1 cellular context compared by ENCODE assay signal in the genomic region with DNA sequence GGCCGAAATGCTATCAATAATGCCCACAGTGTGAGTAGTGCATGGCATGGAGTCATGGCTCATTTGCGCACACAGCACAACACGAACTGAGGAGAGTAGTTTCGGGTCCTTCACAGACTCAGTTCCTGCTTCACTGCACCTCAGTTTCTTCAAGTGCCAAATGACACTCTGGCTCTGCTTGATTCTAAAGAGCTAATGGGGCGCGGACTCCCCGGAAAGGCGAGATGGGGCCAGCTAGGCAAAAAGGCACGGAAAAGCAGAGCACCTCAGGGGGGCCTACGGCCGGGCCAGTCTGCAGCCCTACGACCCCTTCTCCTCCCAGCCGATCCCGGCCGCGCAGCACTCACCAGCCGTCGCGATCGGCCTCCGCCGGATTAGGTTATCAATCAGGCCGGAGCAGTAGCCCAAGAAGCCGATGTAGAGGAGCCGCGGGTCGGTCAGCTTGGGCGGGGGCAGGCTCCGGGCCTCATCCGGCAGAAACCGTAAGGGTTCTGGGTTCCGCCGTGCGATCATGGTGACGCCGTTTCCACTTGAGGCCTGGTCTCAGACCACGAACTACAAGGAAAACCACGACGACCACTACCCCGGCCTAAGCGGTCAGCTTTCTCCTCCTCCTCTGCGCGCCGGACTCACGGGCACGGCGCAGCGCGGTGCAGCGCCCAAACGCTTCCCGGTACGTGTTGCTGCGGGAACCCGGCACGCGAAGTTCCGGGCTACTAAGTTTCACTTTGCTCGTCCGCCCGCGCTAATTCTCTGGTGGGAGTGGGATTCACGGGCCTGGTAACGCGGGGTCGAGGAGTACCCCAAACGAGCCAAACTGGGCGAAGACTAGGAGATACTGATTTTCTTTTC.
TF ChIP-seq lines count a peak whose summit lies in the region.

A gene (minus strand): TSS at position 631 of the 852 bp plus-strand sequence. CDS start 118 bp downstream, at position 513.

TF ChIP-seq in HepG2, 621 proteins besides CTCF, POLR2A, EP300 and RAD21 (continued from another document):
- TF ChIP-seq, protein P1, sequence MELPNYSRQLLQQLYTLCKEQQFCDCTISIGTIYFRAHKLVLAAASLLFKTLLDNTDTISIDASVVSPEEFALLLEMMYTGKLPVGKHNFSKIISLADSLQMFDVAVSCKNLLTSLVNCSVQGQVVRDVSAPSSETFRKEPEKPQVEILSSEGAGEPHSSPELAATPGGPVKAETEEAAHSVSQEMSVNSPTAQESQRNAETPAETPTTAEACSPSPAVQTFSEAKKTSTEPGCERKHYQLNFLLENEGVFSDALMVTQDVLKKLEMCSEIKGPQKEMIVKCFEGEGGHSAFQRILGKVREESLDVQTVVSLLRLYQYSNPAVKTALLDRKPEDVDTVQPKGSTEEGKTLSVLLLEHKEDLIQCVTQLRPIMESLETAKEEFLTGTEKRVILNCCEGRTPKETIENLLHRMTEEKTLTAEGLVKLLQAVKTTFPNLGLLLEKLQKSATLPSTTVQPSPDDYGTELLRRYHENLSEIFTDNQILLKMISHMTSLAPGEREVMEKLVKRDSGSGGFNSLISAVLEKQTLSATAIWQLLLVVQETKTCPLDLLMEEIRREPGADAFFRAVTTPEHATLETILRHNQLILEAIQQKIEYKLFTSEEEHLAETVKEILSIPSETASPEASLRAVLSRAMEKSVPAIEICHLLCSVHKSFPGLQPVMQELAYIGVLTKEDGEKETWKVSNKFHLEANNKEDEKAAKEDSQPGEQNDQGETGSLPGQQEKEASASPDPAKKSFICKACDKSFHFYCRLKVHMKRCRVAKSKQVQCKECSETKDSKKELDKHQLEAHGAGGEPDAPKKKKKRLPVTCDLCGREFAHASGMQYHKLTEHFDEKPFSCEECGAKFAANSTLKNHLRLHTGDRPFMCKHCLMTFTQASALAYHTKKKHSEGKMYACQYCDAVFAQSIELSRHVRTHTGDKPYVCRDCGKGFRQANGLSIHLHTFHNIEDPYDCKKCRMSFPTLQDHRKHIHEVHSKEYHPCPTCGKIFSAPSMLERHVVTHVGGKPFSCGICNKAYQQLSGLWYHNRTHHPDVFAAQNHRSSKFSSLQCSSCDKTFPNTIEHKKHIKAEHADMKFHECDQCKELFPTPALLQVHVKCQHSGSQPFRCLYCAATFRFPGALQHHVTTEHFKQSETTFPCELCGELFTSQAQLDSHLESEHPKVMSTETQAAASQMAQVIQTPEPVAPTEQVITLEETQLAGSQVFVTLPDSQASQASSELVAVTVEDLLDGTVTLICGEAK (IDR thresholded peaks at IDR 0.05) = peak; percentile 44
- TF ChIP-seq, protein P1 (CRISPR knock-in tag; IDR thresholded peaks at IDR 0.05) = peak; percentile 94
- TF ChIP-seq DMAP1 (CRISPR knock-in tag; IDR thresholded peaks at IDR 0.05) = peak; percentile 91
- TF ChIP-seq, protein P2, sequence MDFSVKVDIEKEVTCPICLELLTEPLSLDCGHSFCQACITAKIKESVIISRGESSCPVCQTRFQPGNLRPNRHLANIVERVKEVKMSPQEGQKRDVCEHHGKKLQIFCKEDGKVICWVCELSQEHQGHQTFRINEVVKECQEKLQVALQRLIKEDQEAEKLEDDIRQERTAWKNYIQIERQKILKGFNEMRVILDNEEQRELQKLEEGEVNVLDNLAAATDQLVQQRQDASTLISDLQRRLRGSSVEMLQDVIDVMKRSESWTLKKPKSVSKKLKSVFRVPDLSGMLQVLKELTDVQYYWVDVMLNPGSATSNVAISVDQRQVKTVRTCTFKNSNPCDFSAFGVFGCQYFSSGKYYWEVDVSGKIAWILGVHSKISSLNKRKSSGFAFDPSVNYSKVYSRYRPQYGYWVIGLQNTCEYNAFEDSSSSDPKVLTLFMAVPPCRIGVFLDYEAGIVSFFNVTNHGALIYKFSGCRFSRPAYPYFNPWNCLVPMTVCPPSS (IDR thresholded peaks at IDR 0.05) = no peak
- TF ChIP-seq HOXA7 (CRISPR knock-in tag; IDR thresholded peaks at IDR 0.05) = no peak
- TF ChIP-seq RFXAP (CRISPR knock-in tag; IDR thresholded peaks at IDR 0.05; ENCODE audit: borderline replicate concordance) = peak; percentile 97
- peak; percentile 53; the same call in 1 of the 2 replicates for TF ChIP-seq GZF1 (CRISPR knock-in tag; IDR thresholded peaks at IDR 0.05)
- TF ChIP-seq NONO (IDR thresholded peaks at IDR 0.05) = no peak
- peak; percentile 97 for TF ChIP-seq NONO (CRISPR knock-in tag; conservative IDR thresholded peaks at IDR 0.05)
- TF ChIP-seq, protein P3, sequence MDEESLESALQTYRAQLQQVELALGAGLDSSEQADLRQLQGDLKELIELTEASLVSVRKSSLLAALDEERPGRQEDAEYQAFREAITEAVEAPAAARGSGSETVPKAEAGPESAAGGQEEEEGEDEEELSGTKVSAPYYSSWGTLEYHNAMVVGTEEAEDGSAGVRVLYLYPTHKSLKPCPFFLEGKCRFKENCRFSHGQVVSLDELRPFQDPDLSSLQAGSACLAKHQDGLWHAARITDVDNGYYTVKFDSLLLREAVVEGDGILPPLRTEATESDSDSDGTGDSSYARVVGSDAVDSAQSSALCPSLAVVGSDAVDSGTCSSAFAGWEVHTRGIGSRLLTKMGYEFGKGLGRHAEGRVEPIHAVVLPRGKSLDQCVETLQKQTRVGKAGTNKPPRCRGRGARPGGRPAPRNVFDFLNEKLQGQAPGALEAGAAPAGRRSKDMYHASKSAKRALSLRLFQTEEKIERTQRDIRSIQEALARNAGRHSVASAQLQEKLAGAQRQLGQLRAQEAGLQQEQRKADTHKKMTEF (CRISPR knock-in tag; IDR thresholded peaks at IDR 0.05) = peak; percentile 89
- peak; percentile 18; the same call in 1 of the 2 replicates for TF ChIP-seq TBX3 (IDR thresholded peaks at IDR 0.05; ENCODE audit: borderline replicate concordance)
- TF ChIP-seq PHB2 (IDR thresholded peaks at IDR 0.05; ENCODE audit: partially characterized antibody) = no peak
- TF ChIP-seq PHF8 (CRISPR knock-in tag; IDR thresholded peaks at IDR 0.05) = peak; percentile 97
- no peak for TF ChIP-seq ZNF674 (CRISPR knock-in tag; IDR thresholded peaks at IDR 0.05; ENCODE audit: low read depth)
- TF ChIP-seq, protein P4, sequence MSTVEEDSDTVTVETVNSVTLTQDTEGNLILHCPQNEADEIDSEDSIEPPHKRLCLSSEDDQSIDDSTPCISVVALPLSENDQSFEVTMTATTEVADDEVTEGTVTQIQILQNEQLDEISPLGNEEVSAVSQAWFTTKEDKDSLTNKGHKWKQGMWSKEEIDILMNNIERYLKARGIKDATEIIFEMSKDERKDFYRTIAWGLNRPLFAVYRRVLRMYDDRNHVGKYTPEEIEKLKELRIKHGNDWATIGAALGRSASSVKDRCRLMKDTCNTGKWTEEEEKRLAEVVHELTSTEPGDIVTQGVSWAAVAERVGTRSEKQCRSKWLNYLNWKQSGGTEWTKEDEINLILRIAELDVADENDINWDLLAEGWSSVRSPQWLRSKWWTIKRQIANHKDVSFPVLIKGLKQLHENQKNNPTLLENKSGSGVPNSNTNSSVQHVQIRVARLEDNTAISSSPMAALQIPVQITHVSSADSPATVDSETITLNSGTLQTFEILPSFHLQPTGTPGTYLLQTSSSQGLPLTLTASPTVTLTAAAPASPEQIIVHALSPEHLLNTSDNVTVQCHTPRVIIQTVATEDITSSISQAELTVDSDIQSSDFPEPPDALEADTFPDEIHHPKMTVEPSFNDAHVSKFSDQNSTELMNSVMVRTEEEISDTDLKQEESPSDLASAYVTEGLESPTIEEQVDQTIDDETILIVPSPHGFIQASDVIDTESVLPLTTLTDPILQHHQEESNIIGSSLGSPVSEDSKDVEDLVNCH (CRISPR knock-in tag; IDR thresholded peaks at IDR 0.05) = 0 out of 2 replicates have a peak, but pooled peaks have one; percentile 65
- TF ChIP-seq, protein P5, sequence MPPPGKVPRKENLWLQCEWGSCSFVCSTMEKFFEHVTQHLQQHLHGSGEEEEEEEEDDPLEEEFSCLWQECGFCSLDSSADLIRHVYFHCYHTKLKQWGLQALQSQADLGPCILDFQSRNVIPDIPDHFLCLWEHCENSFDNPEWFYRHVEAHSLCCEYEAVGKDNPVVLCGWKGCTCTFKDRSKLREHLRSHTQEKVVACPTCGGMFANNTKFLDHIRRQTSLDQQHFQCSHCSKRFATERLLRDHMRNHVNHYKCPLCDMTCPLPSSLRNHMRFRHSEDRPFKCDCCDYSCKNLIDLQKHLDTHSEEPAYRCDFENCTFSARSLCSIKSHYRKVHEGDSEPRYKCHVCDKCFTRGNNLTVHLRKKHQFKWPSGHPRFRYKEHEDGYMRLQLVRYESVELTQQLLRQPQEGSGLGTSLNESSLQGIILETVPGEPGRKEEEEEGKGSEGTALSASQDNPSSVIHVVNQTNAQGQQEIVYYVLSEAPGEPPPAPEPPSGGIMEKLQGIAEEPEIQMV (CRISPR knock-in tag; IDR thresholded peaks at IDR 0.05; ENCODE audit: low read depth) = peak; percentile 68; the same call in 1 of the 2 replicates
- no peak for TF ChIP-seq ZSCAN20 (CRISPR knock-in tag; IDR thresholded peaks at IDR 0.05; ENCODE audit: borderline replicate concordance)
- no peak for TF ChIP-seq HDAC6 (IDR thresholded peaks at IDR 0.05; ENCODE audit: low read depth, low read length)
- TF ChIP-seq, protein P6, sequence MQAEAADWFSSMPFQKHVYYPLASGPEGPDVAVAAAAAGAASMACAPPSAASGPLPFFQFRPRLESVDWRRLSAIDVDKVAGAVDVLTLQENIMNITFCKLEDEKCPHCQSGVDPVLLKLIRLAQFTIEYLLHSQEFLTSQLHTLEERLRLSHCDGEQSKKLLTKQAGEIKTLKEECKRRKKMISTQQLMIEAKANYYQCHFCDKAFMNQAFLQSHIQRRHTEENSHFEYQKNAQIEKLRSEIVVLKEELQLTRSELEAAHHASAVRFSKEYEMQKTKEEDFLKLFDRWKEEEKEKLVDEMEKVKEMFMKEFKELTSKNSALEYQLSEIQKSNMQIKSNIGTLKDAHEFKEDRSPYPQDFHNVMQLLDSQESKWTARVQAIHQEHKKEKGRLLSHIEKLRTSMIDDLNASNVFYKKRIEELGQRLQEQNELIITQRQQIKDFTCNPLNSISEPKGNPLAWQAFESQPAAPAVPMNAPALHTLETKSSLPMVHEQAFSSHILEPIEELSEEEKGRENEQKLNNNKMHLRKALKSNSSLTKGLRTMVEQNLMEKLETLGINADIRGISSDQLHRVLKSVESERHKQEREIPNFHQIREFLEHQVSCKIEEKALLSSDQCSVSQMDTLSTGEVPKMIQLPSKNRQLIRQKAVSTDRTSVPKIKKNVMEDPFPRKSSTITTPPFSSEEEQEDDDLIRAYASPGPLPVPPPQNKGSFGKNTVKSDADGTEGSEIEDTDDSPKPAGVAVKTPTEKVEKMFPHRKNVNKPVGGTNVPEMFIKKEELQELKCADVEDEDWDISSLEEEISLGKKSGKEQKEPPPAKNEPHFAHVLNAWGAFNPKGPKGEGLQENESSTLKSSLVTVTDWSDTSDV (CRISPR knock-in tag; IDR thresholded peaks at IDR 0.05) = peak; percentile 94
- TF ChIP-seq, protein P7, sequence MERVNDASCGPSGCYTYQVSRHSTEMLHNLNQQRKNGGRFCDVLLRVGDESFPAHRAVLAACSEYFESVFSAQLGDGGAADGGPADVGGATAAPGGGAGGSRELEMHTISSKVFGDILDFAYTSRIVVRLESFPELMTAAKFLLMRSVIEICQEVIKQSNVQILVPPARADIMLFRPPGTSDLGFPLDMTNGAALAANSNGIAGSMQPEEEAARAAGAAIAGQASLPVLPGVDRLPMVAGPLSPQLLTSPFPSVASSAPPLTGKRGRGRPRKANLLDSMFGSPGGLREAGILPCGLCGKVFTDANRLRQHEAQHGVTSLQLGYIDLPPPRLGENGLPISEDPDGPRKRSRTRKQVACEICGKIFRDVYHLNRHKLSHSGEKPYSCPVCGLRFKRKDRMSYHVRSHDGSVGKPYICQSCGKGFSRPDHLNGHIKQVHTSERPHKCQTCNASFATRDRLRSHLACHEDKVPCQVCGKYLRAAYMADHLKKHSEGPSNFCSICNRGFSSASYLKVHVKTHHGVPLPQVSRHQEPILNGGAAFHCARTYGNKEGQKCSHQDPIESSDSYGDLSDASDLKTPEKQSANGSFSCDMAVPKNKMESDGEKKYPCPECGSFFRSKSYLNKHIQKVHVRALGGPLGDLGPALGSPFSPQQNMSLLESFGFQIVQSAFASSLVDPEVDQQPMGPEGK (CRISPR knock-in tag; IDR thresholded peaks at IDR 0.05) = peak; percentile 64
- no peak for TF ChIP-seq HMG20B (CRISPR knock-in tag; conservative IDR thresholded peaks at IDR 0.05)
- 0 out of 2 replicates have a peak, but pooled peaks have one; percentile 70 for TF ChIP-seq ZC3H4 (CRISPR knock-in tag; IDR thresholded peaks at IDR 0.05; ENCODE audit: borderline replicate concordance)
- peak; percentile 85 for TF ChIP-seq SIN3B (IDR thresholded peaks at IDR 0.05; ENCODE audit: low read length)
- no peak for TF ChIP-seq JUNB (CRISPR knock-in tag; IDR thresholded peaks at IDR 0.05; ENCODE audit: borderline replicate concordance)
- TF ChIP-seq, protein P8, sequence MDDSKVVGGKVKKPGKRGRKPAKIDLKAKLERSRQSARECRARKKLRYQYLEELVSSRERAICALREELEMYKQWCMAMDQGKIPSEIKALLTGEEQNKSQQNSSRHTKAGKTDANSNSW (CRISPR knock-in tag; IDR thresholded peaks at IDR 0.05; ENCODE audit: borderline replicate concordance) = no peak; the same call in 1 of the 2 replicates
- peak; percentile 96 for TF ChIP-seq HES4 (CRISPR knock-in tag; IDR thresholded peaks at IDR 0.05; ENCODE audit: borderline replicate concordance)
